In genomic region chr3:56785499-56785898, GRCh38 we compare ENCODE assay signal across 12 cellular contexts. TPM values are rescaled to one million over a fixed set of nuclear protein-coding genes. Genes with fewer than 3 reads are reported as not detected.
DNase-seq lines count a peak whose midpoint lies in the region; ATAC-seq and TF ChIP-seq lines count a peak whose summit lies in the region.
"Had no signal": no experiment of that assay in that cellular context is flagged by ENCODE, and none has a peak within 500 bp of the region (broad histone marks: within the 10 kb centered on the region; RNA-seq: fewer than 3 reads in every experiment).

No MANE protein-coding gene starts in this region.

- TF ChIP-seq POLR2A in lower leg skin (IDR thresholded peaks at IDR 0.05): no peak

- ATAC-seq in activated CD8-positive, alpha-beta memory T cell treated with anti-CD3 and anti-CD28 coated beads, Interleukin-2, amount 10 ng/mL, durations not matched to agents 7 days and 5 days: no peak
- no peak for ATAC-seq in activated CD8-positive, alpha-beta T cell treated with anti-CD3 and anti-CD28 coated beads for 36 hours
- ATAC-seq in stimulated activated naive CD8-positive, alpha-beta T cell treated with anti-CD3 and anti-CD28 coated beads, Interleukin-15, amount 100 ng/mL, for 72 hours: no peak
- ATAC-seq in stimulated activated naive B cell treated with anti-CD40 and anti-IgM and Interleukin-4, amounts not matched to agents 10 μg/mL and 1 μg/mL and 100 μg/mL, for 72 hours (replicated peaks): no peak
- ATAC-seq in GM19463 (IDR thresholded peaks at IDR 0.05; ENCODE audit: unreplicated experiment): no peak
- ATAC-seq: left colon had no signal

- CTCF ChIA-PET in activated CD8-positive, alpha-beta memory T cell treated with anti-CD3 and anti-CD28 coated beads, Interleukin-2, amount 10 ng/mL, durations not matched to agents 7 days and 5 days (lab: Charles Lee): interaction anchor here (0.8 to 8.3 kb wide), 6 partner anchors 12 to 203 kb away, joined by 3 to 147 read pairs (median 5); partner anchors contain the start of gene ARHGEF3
- CTCF ChIA-PET in activated CD8-positive, alpha-beta T cell treated with anti-CD3 and anti-CD28 coated beads for 36 hours (lab: Charles Lee): interaction anchor here (1.2 to 15.2 kb wide), 4 partner anchors 11 to 83 kb away, joined by 3 to 212 read pairs (median 6); partner anchors contain the start of gene ARHGEF3

- no peaks in the 10 kb centered on the region for H3K27me3 Mint-ChIP-seq in activated CD8-positive, alpha-beta memory T cell treated with anti-CD3 and anti-CD28 coated beads, Interleukin-2, amount 10 ng/mL, durations not matched to agents 7 days and 5 days
- no peaks in the 10 kb centered on the region for H3K27me3 Mint-ChIP-seq in activated CD8-positive, alpha-beta T cell treated with anti-CD3 and anti-CD28 coated beads for 36 hours
- H3K27me3 Mint-ChIP-seq in stimulated activated naive CD8-positive, alpha-beta T cell treated with anti-CD3 and anti-CD28 coated beads, Interleukin-15, amount 100 ng/mL, for 72 hours: no peaks in the 10 kb centered on the region
- no peaks in the 10 kb centered on the region for H3K27me3 Mint-ChIP-seq in stimulated activated naive B cell treated with anti-CD40 and anti-IgM and Interleukin-4, amounts not matched to agents 10 μg/mL and 1 μg/mL and 100 μg/mL, for 72 hours

- POLR2A ChIA-PET in activated CD8-positive, alpha-beta T cell treated with anti-CD3 and anti-CD28 coated beads for 36 hours (lab: Charles Lee): interaction anchor here (1.2 to 2.4 kb wide), 8 partner anchors 10 to 78 kb away, joined by 3 to 13 read pairs (median 6); partner anchors contain the start of gene ARHGEF3

- no peak for TF ChIP-seq CTCF in activated CD8-positive, alpha-beta T cell treated with anti-CD3 and anti-CD28 coated beads for 36 hours (IDR thresholded peaks at IDR 0.05)
- TF ChIP-seq CTCF in lower leg skin (IDR thresholded peaks at IDR 0.05): no peak

- H3K27ac Mint-ChIP-seq in activated CD8-positive, alpha-beta memory T cell treated with anti-CD3 and anti-CD28 coated beads, Interleukin-2, amount 10 ng/mL, durations not matched to agents 7 days and 5 days: peak overlapping the region; percentile 92
- peak overlapping the region; percentile 92 for H3K27ac Mint-ChIP-seq in activated CD8-positive, alpha-beta T cell treated with anti-CD3 and anti-CD28 coated beads for 36 hours
- H3K27ac Mint-ChIP-seq in stimulated activated naive CD8-positive, alpha-beta T cell treated with anti-CD3 and anti-CD28 coated beads, Interleukin-15, amount 100 ng/mL, for 72 hours: peak overlapping the region; percentile 85 to 98
- H3K27ac Mint-ChIP-seq in stimulated activated naive B cell treated with anti-CD40 and anti-IgM and Interleukin-4, amounts not matched to agents 10 μg/mL and 1 μg/mL and 100 μg/mL, for 72 hours: no peak overlapping the region

- H3K36me3 Mint-ChIP-seq in activated CD8-positive, alpha-beta memory T cell treated with anti-CD3 and anti-CD28 coated beads, Interleukin-2, amount 10 ng/mL, durations not matched to agents 7 days and 5 days: peaks cover 39% of the 10 kb centered on the region
- peaks cover 51% of the 10 kb centered on the region for H3K36me3 Mint-ChIP-seq in activated CD8-positive, alpha-beta T cell treated with anti-CD3 and anti-CD28 coated beads for 36 hours (ENCODE audit: low read depth)
- H3K36me3 Mint-ChIP-seq in stimulated activated naive B cell treated with anti-CD40 and anti-IgM and Interleukin-4, amounts not matched to agents 10 μg/mL and 1 μg/mL and 100 μg/mL, for 72 hours: peaks cover 7 to 9% of the 10 kb centered on the region in 2 donors

- WGBS in lower leg skin, 2 donors: 77 to 82% methylated on average over 4 of the region's 4 CpGs

- peaks cover 97% of the 10 kb centered on the region for H3K4me1 Mint-ChIP-seq in activated CD8-positive, alpha-beta memory T cell treated with anti-CD3 and anti-CD28 coated beads, Interleukin-2, amount 10 ng/mL, durations not matched to agents 7 days and 5 days
- H3K4me1 Mint-ChIP-seq in activated CD8-positive, alpha-beta T cell treated with anti-CD3 and anti-CD28 coated beads for 36 hours (ENCODE audit: low read depth): peaks cover 97% of the 10 kb centered on the region
- peaks cover 99% of the 10 kb centered on the region for H3K4me1 Mint-ChIP-seq in stimulated activated naive CD8-positive, alpha-beta T cell treated with anti-CD3 and anti-CD28 coated beads, Interleukin-15, amount 100 ng/mL, for 72 hours
- peaks cover 36 to 59% of the 10 kb centered on the region in 2 donors for H3K4me1 Mint-ChIP-seq in stimulated activated naive B cell treated with anti-CD40 and anti-IgM and Interleukin-4, amounts not matched to agents 10 μg/mL and 1 μg/mL and 100 μg/mL, for 72 hours

- H3K9me3 Mint-ChIP-seq in activated CD8-positive, alpha-beta memory T cell treated with anti-CD3 and anti-CD28 coated beads, Interleukin-2, amount 10 ng/mL, durations not matched to agents 7 days and 5 days (ENCODE audit: low read depth): no peaks in the 10 kb centered on the region
- H3K9me3 Mint-ChIP-seq in activated CD8-positive, alpha-beta T cell treated with anti-CD3 and anti-CD28 coated beads for 36 hours: peaks cover 3% of the 10 kb centered on the region
- H3K9me3 Mint-ChIP-seq in stimulated activated naive CD8-positive, alpha-beta T cell treated with anti-CD3 and anti-CD28 coated beads, Interleukin-15, amount 100 ng/mL, for 72 hours: no peaks in the 10 kb centered on the region
- no peaks in the 10 kb centered on the region for H3K9me3 Mint-ChIP-seq in stimulated activated naive B cell treated with anti-CD40 and anti-IgM and Interleukin-4, amounts not matched to agents 10 μg/mL and 1 μg/mL and 100 μg/mL, for 72 hours

- intact Hi-C loops in activated CD8-positive, alpha-beta T cell treated with anti-CD3 and anti-CD28 coated beads for 36 hours (cut with micrococcal nuclease): loop anchor here (5.0 kb wide), 1 partner anchor 33 kb away; no protein-coding TSS in a partner anchor
- intact Hi-C loops in lower leg skin (cut with DNase I; ENCODE audit: low total_unique reads): no loop called here

- peak overlapping the region; percentile 3 for H3K4me3 Mint-ChIP-seq in activated CD8-positive, alpha-beta memory T cell treated with anti-CD3 and anti-CD28 coated beads, Interleukin-2, amount 10 ng/mL, durations not matched to agents 7 days and 5 days
- H3K4me3 Mint-ChIP-seq in activated CD8-positive, alpha-beta T cell treated with anti-CD3 and anti-CD28 coated beads for 36 hours: peak overlapping the region; percentile 28
- H3K4me3 Mint-ChIP-seq in stimulated activated naive CD8-positive, alpha-beta T cell treated with anti-CD3 and anti-CD28 coated beads, Interleukin-15, amount 100 ng/mL, for 72 hours: peak overlapping the region; percentile 42 to 85
- H3K4me3 Mint-ChIP-seq in stimulated activated naive B cell treated with anti-CD40 and anti-IgM and Interleukin-4, amounts not matched to agents 10 μg/mL and 1 μg/mL and 100 μg/mL, for 72 hours: no peak overlapping the region

- DNase-seq in activated CD8-positive, alpha-beta memory T cell treated with anti-CD3 and anti-CD28 coated beads, Interleukin-2, amount 10 ng/mL, durations not matched to agents 7 days and 5 days: no peak
- no peak for DNase-seq in activated CD8-positive, alpha-beta memory T cell treated with anti-CD3 and anti-CD28 coated beads, Interleukin-2, amount 50 U/mL, for 4 hours
- no peak for DNase-seq in activated CD8-positive, alpha-beta T cell treated with anti-CD3 and anti-CD28 coated beads for 36 hours
- peak; percentile 41 for DNase-seq in islet precursor cell
- no peak for DNase-seq in stimulated activated naive CD8-positive, alpha-beta T cell treated with anti-CD3 and anti-CD28 coated beads, Interleukin-15, amount 100 ng/mL, for 72 hours
- no peak for DNase-seq in stimulated activated naive B cell treated with anti-CD40 and anti-IgM and Interleukin-4, amounts not matched to agents 10 μg/mL and 1 μg/mL and 100 μg/mL, for 72 hours
- DNase-seq in lower leg skin (ENCODE audit: low spot score in 2 of 2): no peak
- DNase-seq: left colon, NCI-H2171 treated with DMSO at 0.1 percent for 48 hours, sigmoid colon, substantia nigra had no signal

- no peak overlapping the region for H3K4me3 ChIP-seq in lower leg skin (ENCODE audit: low read depth, poor library complexity, severe bottlenecking)
- H3K4me3 ChIP-seq: sigmoid colon had no signal

RNA-seq across cellular contexts. Expression of gene ARHGEF3, which starts 16.2 kb away (rescaled TPM):
- 10 to 100 TPM; 94.0 to 96.4 TPM for total RNA-seq in activated CD8-positive, alpha-beta memory T cell treated with anti-CD3 and anti-CD28 coated beads, Interleukin-2, amount 10 ng/mL, durations not matched to agents 7 days and 5 days
- 10 to 100 TPM; 63.0 to 66.5 TPM for total RNA-seq in activated CD8-positive, alpha-beta T cell treated with anti-CD3 and anti-CD28 coated beads for 36 hours
- total RNA-seq in lower leg skin: 10 to 100 TPM; 13.3 to 28.5 (median 19.1) TPM

Comparison
In these comparisons a context has a peak if more than half of its experiments do, and no peak if none do; other contexts are left out.
1. H3K4me3 Mint-ChIP-seq: peak in activated CD8-positive, alpha-beta memory T cell treated with anti-CD3 and anti-CD28 coated beads, Interleukin-2, amount 10 ng/mL, durations not matched to agents 7 days and 5 days (single experiment), activated CD8-positive, alpha-beta T cell treated with anti-CD3 and anti-CD28 coated beads for 36 hours (single experiment) and stimulated activated naive CD8-positive, alpha-beta T cell treated with anti-CD3 and anti-CD28 coated beads, Interleukin-15, amount 100 ng/mL, for 72 hours (2 of 2); none in stimulated activated naive B cell treated with anti-CD40 and anti-IgM and Interleukin-4, amounts not matched to agents 10 μg/mL and 1 μg/mL and 100 μg/mL, for 72 hours (0 of 2).